ENCODE assay signal across 25 cellular contexts in genomic region chr16:7716924-7717323, GRCh38.
"Had no signal": no experiment of that assay in that cellular context is flagged by ENCODE, and none has a peak within 500 bp of the region (broad histone marks: within the 10 kb centered on the region; RNA-seq: fewer than 3 reads in every experiment).

No MANE protein-coding gene starts in this region.

- H3K36me3 ChIP-seq: left ventricle myocardium inferior, neutrophil, right atrium auricular region, right lobe of liver, tibial artery, uterus had no signal

- H3K9me3 Mint-ChIP-seq: mesothelial cell of epicardium; nephron progenitor cell; stimulated activated memory B cell treated with anti-CD40 and anti-IgM and Interleukin-4, amounts not matched to agents 10 μg/mL and 1 μg/mL and 100 μg/mL, for 72 hours had no signal

- H3K27me3 ChIP-seq: neutrophil, right atrium auricular region, right lobe of liver, testis, tibial artery, uterus had no signal

- H3K4me2 ChIP-seq: smooth muscle cell had no signal

- DNase-seq: islet precursor cell; left ventricle myocardium inferior; mesendoderm; naive B cell; natural killer cell; nephron progenitor cell; psoas muscle; right lobe of liver; stimulated activated CD4-positive, alpha-beta T cell treated with anti-CD3 and anti-CD28 coated beads, Interleukin-1b, Interleukin-23, amount 100 ng/mL, for 48 hours; stimulated activated CD4-positive, alpha-beta T cell treated with anti-CD3 and anti-CD28 coated beads, Interleukin-2, amount 100 ng/mL, for 48 hours; stimulated activated CD4-positive, alpha-beta T cell treated with anti-CD3 and anti-CD28 coated beads, Interleukin-4, amount 100 ng/mL, for 4 hours; stimulated activated CD8-positive, alpha-beta memory T cell treated with anti-CD3 and anti-CD28 coated beads, Interleukin-4, amount 100 ng/mL, for 48 hours; stimulated activated naive CD4-positive, alpha-beta T cell treated with Interleukin-2 at 50 U/mL for 16 hours; stimulated activated naive CD8-positive, alpha-beta T cell treated with anti-CD3 and anti-CD28 coated beads, Interleukin-15, amount 100 ng/mL, for 72 hours; testis; tibial artery; trophoblast cell; uterus had no signal

- H3K27me3 Mint-ChIP-seq: naive B cell; stimulated activated memory B cell treated with anti-CD40 and anti-IgM and Interleukin-4, amounts not matched to agents 10 μg/mL and 1 μg/mL and 100 μg/mL, for 72 hours; stimulated activated naive CD8-positive, alpha-beta T cell treated with anti-CD3 and anti-CD28 coated beads, Interleukin-15, amount 100 ng/mL, for 72 hours had no signal

- H3K79me2 ChIP-seq: parathyroid adenoma had no signal

- H2AFZ ChIP-seq: parathyroid adenoma had no signal

- ATAC-seq: natural killer cell; right lobe of liver; stimulated activated memory B cell treated with anti-CD40 and anti-IgM and Interleukin-4, amounts not matched to agents 10 μg/mL and 1 μg/mL and 100 μg/mL, for 72 hours; stimulated activated naive CD8-positive, alpha-beta T cell treated with anti-CD3 and anti-CD28 coated beads, Interleukin-15, amount 100 ng/mL, for 72 hours had no signal

- H3K27ac ChIP-seq: left ventricle myocardium inferior, neutrophil, parathyroid adenoma, psoas muscle, right atrium auricular region, right lobe of liver, testis, tibial artery, uterus had no signal

- H3K4me3 ChIP-seq: left ventricle myocardium inferior, lung, psoas muscle, right atrium auricular region, right lobe of liver, smooth muscle cell, testis, tibial artery, uterus had no signal

- H3K4me3 Mint-ChIP-seq: mesothelial cell of epicardium; natural killer cell; nephron progenitor cell; stimulated activated memory B cell treated with anti-CD40 and anti-IgM and Interleukin-4, amounts not matched to agents 10 μg/mL and 1 μg/mL and 100 μg/mL, for 72 hours; stimulated activated naive CD8-positive, alpha-beta T cell treated with anti-CD3 and anti-CD28 coated beads, Interleukin-15, amount 100 ng/mL, for 72 hours had no signal

- H3K9ac ChIP-seq: parathyroid adenoma had no signal

- H3K4me1 Mint-ChIP-seq: mesothelial cell of epicardium; naive B cell; natural killer cell; stimulated activated memory B cell treated with anti-CD40 and anti-IgM and Interleukin-4, amounts not matched to agents 10 μg/mL and 1 μg/mL and 100 μg/mL, for 72 hours; stimulated activated naive CD8-positive, alpha-beta T cell treated with anti-CD3 and anti-CD28 coated beads, Interleukin-15, amount 100 ng/mL, for 72 hours had no signal

- H3K4me1 ChIP-seq: left ventricle myocardium inferior, parathyroid adenoma, psoas muscle, right atrium auricular region, right lobe of liver, testis, tibial artery, uterus had no signal

- H3K27ac Mint-ChIP-seq: mesothelial cell of epicardium; natural killer cell; nephron progenitor cell; stimulated activated memory B cell treated with anti-CD40 and anti-IgM and Interleukin-4, amounts not matched to agents 10 μg/mL and 1 μg/mL and 100 μg/mL, for 72 hours; stimulated activated naive CD8-positive, alpha-beta T cell treated with anti-CD3 and anti-CD28 coated beads, Interleukin-15, amount 100 ng/mL, for 72 hours had no signal

- H3K36me3 Mint-ChIP-seq: mesothelial cell of epicardium; naive B cell; natural killer cell; stimulated activated memory B cell treated with anti-CD40 and anti-IgM and Interleukin-4, amounts not matched to agents 10 μg/mL and 1 μg/mL and 100 μg/mL, for 72 hours had no signal

- H3K9me3 ChIP-seq: left ventricle myocardium inferior, neutrophil, psoas muscle, right atrium auricular region, right lobe of liver, testis, tibial artery, uterus had no signal
